Comparison of ENCODE assay signal across 7 cellular contexts in genomic region chr5:157431544-157432200, GRCh38. TPM values are rescaled to one million over a fixed set of nuclear protein-coding genes. Genes with fewer than 3 reads are reported as not detected.
DNase-seq lines count a peak whose midpoint lies in the region; ATAC-seq lines count a peak whose summit lies in the region.

No MANE protein-coding gene starts in this region.

- H3K4me2 ChIP-seq in mesenchymal stem cell (ENCODE audit: low read length, poor library complexity, severe bottlenecking) = no peak overlapping the region

- H3K9ac ChIP-seq in mesenchymal stem cell (ENCODE audit: low read length) = peak overlapping the region; percentile 14

- H3K79me1 ChIP-seq in mesenchymal stem cell (replicated peaks; ENCODE audit: low read length, poor library complexity, severe bottlenecking) = no peaks in the 10 kb centered on the region

- no peak overlapping the region for H2BK5ac ChIP-seq in mesenchymal stem cell (ENCODE audit: low read depth, low read length, poor library complexity, severe bottlenecking)

- WGBS in mesenchymal stem cell = 69% methylated on average over 3 of the region's 4 CpGs

- H3K4ac ChIP-seq in mesenchymal stem cell (ENCODE audit: low read depth in 1 of 2, low read length in 2 of 2) = no peak overlapping the region

- no peak overlapping the region for H3K4me3 ChIP-seq in Jurkat, Clone E6-1 (ENCODE audit: low read length)
- H3K4me3 ChIP-seq in SJCRH30 = no peak overlapping the region
- no peak overlapping the region for H3K4me3 ChIP-seq in mesenchymal stem cell (ENCODE audit: insufficient read depth in 1 of 2, low read depth in 1 of 2, low read length in 2 of 2)

- H4K91ac ChIP-seq in mesenchymal stem cell (ENCODE audit: low read length) = no peak overlapping the region

- H2AFZ ChIP-seq in mesenchymal stem cell (ENCODE audit: low read depth, low read length) = no peak overlapping the region

- H2BK15ac ChIP-seq in mesenchymal stem cell (ENCODE audit: low read depth, poor library complexity, severe bottlenecking) = no peak overlapping the region

- no peak overlapping the region for H2AK5ac ChIP-seq in mesenchymal stem cell (ENCODE audit: low read length, severe bottlenecking)

- H3K36me3 ChIP-seq in SJCRH30 (no peaks in the 10 kb centered on the region), mesenchymal stem cell (ENCODE audit: control insufficient read depth in 1 of 2, insufficient read depth in 2 of 2, low read depth in 1 of 2, low read length in 2 of 2) (no peaks in the 10 kb centered on the region)

- DNase-seq in DMS79 (lab: John Stamatoyannopoulos, UW) (peak; percentile 1), SJCRH30 (peak; percentile 39 to 82), mesenchymal stem cell (peak; percentile 74), HuH-7 (ENCODE audit: low spot score) (no peak)
- peak; percentile 49 for DNase-seq in Jurkat, Clone E6-1 (ENCODE audit: low read depth, low spot score)
- peak; percentile 20 for DNase-seq in effector CD4-positive, alpha-beta T cell

- peak; percentile 80 for ATAC-seq in GM19395 (IDR thresholded peaks at IDR 0.05; ENCODE audit: unreplicated experiment)

- no peak overlapping the region for H2BK120ac ChIP-seq in mesenchymal stem cell (ENCODE audit: low read depth, low read length)

- H3K4me1 ChIP-seq in SJCRH30 (no peaks in the 10 kb centered on the region; the same call in 1 of the 2 replicates), mesenchymal stem cell (ENCODE audit: control insufficient read depth, insufficient read depth, low read depth, low read length) (no peaks in the 10 kb centered on the region)

- H3K27ac ChIP-seq in SJCRH30 (no peak overlapping the region), mesenchymal stem cell (ENCODE audit: low read length, poor library complexity, severe bottlenecking) (no peak overlapping the region)

- no peak overlapping the region for H2BK12ac ChIP-seq in mesenchymal stem cell (ENCODE audit: low read length in 2 of 2)

- no peak overlapping the region for H4K8ac ChIP-seq in mesenchymal stem cell (ENCODE audit: low read length)

- no peak overlapping the region for H3K23ac ChIP-seq in mesenchymal stem cell (ENCODE audit: low read length in 2 of 2)

- H3K27me3 ChIP-seq in SJCRH30 = no peaks in the 10 kb centered on the region
- no peaks in the 10 kb centered on the region for H3K27me3 ChIP-seq in mesenchymal stem cell (ENCODE audit: control insufficient read depth in 1 of 2, insufficient read depth in 1 of 2, low read length in 2 of 2)

- H3K9me3 ChIP-seq in SJCRH30 (replicated peaks) = no peaks in the 10 kb centered on the region; the same call in none of the 2 replicates
- H3K9me3 ChIP-seq in mesenchymal stem cell (ENCODE audit: control insufficient read depth, low read length) = no peaks in the 10 kb centered on the region

- no peak overlapping the region for H3K18ac ChIP-seq in mesenchymal stem cell (ENCODE audit: low read depth in 1 of 2, low read length in 2 of 2)

- no peak overlapping the region for H3K14ac ChIP-seq in mesenchymal stem cell (ENCODE audit: low read length in 2 of 2)

RNA-seq across cellular contexts. Expression of gene NIPAL4, which starts 28.3 kb away (rescaled TPM):
- polyA plus RNA-seq in Jurkat, Clone E6-1 (2012; ENCODE audit: insufficient read depth, insufficient read length) = not detected
- total RNA-seq in SJCRH30 (2014; rRNA removed; shearing (Covaris generic)) = not detected in 2 replicates
- polyA plus RNA-seq in mesenchymal stem cell (2013, experiment 1 of 2) = 2.2 TPM
- 2.2 TPM for polyA plus RNA-seq in mesenchymal stem cell (2013, experiment 2 of 2)
